1 cellular context compared by ENCODE assay signal in the genomic region with DNA sequence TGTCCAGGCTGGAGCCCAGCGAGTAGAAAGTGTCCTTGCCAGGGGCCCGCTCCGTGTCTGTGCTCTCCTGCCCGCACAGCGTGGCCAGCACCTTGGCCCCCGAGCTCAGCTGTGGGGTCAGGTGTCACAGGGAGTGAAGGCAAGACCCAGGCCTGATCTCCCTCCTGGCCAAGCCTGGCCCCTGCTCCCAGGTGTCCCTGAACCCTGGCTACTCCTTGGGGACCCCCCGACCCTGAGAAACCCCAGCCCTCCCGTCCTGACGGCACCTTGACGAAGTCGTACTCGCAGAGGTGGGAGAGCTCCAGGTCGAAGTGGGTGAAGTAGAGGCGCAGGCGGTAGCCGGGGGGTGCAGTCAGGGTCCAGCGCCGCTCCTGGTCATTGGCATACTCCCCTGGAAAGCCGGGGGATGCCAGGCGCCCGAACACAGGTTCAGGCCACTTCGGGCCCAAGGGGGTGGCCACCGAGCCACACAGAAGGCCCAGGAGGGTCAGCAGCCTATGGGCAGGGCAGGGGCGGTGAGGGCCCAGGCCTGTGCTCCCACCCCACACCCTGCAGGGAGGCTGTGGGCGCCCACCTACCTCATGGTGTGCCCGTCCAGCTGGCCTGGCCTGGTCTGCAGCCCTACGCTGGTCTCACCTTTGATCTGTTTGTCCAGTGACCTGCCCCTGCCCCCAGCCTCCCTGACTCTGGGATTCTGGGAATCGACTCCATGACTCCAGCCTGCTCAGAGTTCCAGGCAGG.
TF ChIP-seq lines count a peak whose summit lies in the region.

Gene MASP2, minus strand, starts transcription at position 615 of the 741 bp plus-strand sequence. Its CDS starts 32 bp downstream, at position 583.

TF ChIP-seq in HepG2, 621 proteins besides CTCF, POLR2A, EP300 and RAD21 (continued from another document and continues in another):
- no peak for TF ChIP-seq ZNF430 (CRISPR knock-in tag; IDR thresholded peaks at IDR 0.05)
- no peak for TF ChIP-seq CEBPB (IDR thresholded peaks at IDR 0.05; ENCODE audit: borderline replicate concordance, low read depth, low read length)
- TF ChIP-seq TCF7L2 (IDR thresholded peaks at IDR 0.05; ENCODE audit: low read depth, low read length) = no peak
- TF ChIP-seq, protein P1, sequence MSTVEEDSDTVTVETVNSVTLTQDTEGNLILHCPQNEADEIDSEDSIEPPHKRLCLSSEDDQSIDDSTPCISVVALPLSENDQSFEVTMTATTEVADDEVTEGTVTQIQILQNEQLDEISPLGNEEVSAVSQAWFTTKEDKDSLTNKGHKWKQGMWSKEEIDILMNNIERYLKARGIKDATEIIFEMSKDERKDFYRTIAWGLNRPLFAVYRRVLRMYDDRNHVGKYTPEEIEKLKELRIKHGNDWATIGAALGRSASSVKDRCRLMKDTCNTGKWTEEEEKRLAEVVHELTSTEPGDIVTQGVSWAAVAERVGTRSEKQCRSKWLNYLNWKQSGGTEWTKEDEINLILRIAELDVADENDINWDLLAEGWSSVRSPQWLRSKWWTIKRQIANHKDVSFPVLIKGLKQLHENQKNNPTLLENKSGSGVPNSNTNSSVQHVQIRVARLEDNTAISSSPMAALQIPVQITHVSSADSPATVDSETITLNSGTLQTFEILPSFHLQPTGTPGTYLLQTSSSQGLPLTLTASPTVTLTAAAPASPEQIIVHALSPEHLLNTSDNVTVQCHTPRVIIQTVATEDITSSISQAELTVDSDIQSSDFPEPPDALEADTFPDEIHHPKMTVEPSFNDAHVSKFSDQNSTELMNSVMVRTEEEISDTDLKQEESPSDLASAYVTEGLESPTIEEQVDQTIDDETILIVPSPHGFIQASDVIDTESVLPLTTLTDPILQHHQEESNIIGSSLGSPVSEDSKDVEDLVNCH (CRISPR knock-in tag; IDR thresholded peaks at IDR 0.05) = no peak
- TF ChIP-seq NFE2L1 (CRISPR knock-in tag; IDR thresholded peaks at IDR 0.05; ENCODE audit: borderline replicate concordance) = no peak
- no peak for TF ChIP-seq U2AF1 (optimal IDR thresholded peaks at IDR 0.05; ENCODE audit: low read depth, low read length)
- TF ChIP-seq, protein P2, sequence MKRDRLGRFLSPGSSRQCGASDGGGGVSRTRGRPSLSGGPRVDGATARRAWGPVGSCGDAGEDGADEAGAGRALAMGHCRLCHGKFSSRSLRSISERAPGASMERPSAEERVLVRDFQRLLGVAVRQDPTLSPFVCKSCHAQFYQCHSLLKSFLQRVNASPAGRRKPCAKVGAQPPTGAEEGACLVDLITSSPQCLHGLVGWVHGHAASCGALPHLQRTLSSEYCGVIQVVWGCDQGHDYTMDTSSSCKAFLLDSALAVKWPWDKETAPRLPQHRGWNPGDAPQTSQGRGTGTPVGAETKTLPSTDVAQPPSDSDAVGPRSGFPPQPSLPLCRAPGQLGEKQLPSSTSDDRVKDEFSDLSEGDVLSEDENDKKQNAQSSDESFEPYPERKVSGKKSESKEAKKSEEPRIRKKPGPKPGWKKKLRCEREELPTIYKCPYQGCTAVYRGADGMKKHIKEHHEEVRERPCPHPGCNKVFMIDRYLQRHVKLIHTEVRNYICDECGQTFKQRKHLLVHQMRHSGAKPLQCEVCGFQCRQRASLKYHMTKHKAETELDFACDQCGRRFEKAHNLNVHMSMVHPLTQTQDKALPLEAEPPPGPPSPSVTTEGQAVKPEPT (CRISPR knock-in tag; IDR thresholded peaks at IDR 0.05; ENCODE audit: low read depth) = no peak
- no peak for TF ChIP-seq SMARCE1 (IDR thresholded peaks at IDR 0.05; ENCODE audit: borderline replicate concordance)
- TF ChIP-seq MEIS1 (CRISPR knock-in tag; IDR thresholded peaks at IDR 0.05; ENCODE audit: borderline replicate concordance) = peak; percentile 64; the same call in 1 of the 2 replicates
- TF ChIP-seq SMAD3 (CRISPR knock-in tag; IDR thresholded peaks at IDR 0.05) = no peak
- TF ChIP-seq ZBTB21 (CRISPR knock-in tag; IDR thresholded peaks at IDR 0.05) = no peak
- TF ChIP-seq ZNF232 (CRISPR knock-in tag; IDR thresholded peaks at IDR 0.05; ENCODE audit: borderline replicate concordance) = peak; percentile 54; the same call in 1 of the 2 replicates
- peak; percentile 35; the same call in 1 of the 2 replicates for TF ChIP-seq ZBTB20 (CRISPR knock-in tag; IDR thresholded peaks at IDR 0.05; ENCODE audit: borderline replicate concordance, low read depth)
- peak; percentile 72 for TF ChIP-seq ZMYM2 (CRISPR knock-in tag; IDR thresholded peaks at IDR 0.05)
- TF ChIP-seq ZNF446 (CRISPR knock-in tag; IDR thresholded peaks at IDR 0.05) = 0 out of 2 replicates have a peak, but pooled peaks have one; percentile 45
- TF ChIP-seq ZNF761 (CRISPR knock-in tag; conservative IDR thresholded peaks at IDR 0.05) = 0 out of 2 replicates have a peak, but pooled peaks have one; percentile 60
- TF ChIP-seq HIVEP1 (CRISPR knock-in tag; IDR thresholded peaks at IDR 0.05) = 0 out of 2 replicates have a peak, but pooled peaks have one; percentile 34
- peak; percentile 31; the same call in 1 of the 2 replicates for TF ChIP-seq KDM3A (CRISPR knock-in tag; IDR thresholded peaks at IDR 0.05; ENCODE audit: low read depth)
- no peak for TF ChIP-seq SRSF4 (IDR thresholded peaks at IDR 0.05; ENCODE audit: low read depth, low read length, poor library complexity, severe bottlenecking)
- TF ChIP-seq ZBTB3 (CRISPR knock-in tag; IDR thresholded peaks at IDR 0.05; ENCODE audit: borderline replicate concordance, low read depth) = no peak
- TF ChIP-seq HNRNPUL1 (IDR thresholded peaks at IDR 0.05; ENCODE audit: low read depth, low read length) = no peak
- peak; percentile 66; the same call in 1 of the 2 replicates for TF ChIP-seq DRAP1 (CRISPR knock-in tag; IDR thresholded peaks at IDR 0.05)
- TF ChIP-seq FOXA1 (IDR thresholded peaks at IDR 0.05) = no peak
- TF ChIP-seq FOXA1 (CRISPR knock-in tag; IDR thresholded peaks at IDR 0.05) = peak; percentile 29
- 0 out of 2 replicates have a peak, but pooled peaks have one; percentile 25 for TF ChIP-seq POGK (CRISPR knock-in tag; conservative IDR thresholded peaks at IDR 0.05)
- TF ChIP-seq ZNF782 (CRISPR knock-in tag; IDR thresholded peaks at IDR 0.05; ENCODE audit: borderline replicate concordance) = no peak
- 0 out of 2 replicates have a peak, but pooled peaks have one; percentile 82 for TF ChIP-seq ZNF136 (CRISPR knock-in tag; IDR thresholded peaks at IDR 0.05; ENCODE audit: low read depth)
- TF ChIP-seq ZNF383 (CRISPR knock-in tag; IDR thresholded peaks at IDR 0.05; ENCODE audit: borderline replicate concordance) = no peak; the same call in 1 of the 2 replicates
- peak; percentile 21; the same call in 1 of the 2 replicates for TF ChIP-seq CBX5 (CRISPR knock-in tag; IDR thresholded peaks at IDR 0.05; ENCODE audit: borderline replicate concordance)
- 0 out of 2 replicates have a peak, but pooled peaks have one; percentile 11 for TF ChIP-seq AHDC1 (CRISPR knock-in tag; IDR thresholded peaks at IDR 0.05; ENCODE audit: borderline replicate concordance)
- TF ChIP-seq SPEN (CRISPR knock-in tag; IDR thresholded peaks at IDR 0.05; ENCODE audit: low read depth) = peak; percentile 75
- no peak for TF ChIP-seq LRRFIP1 (CRISPR knock-in tag; conservative IDR thresholded peaks at IDR 0.05)
- no peak for TF ChIP-seq IKZF5 (CRISPR knock-in tag; IDR thresholded peaks at IDR 0.05)
- TF ChIP-seq ZNF501 (CRISPR knock-in tag; IDR thresholded peaks at IDR 0.05) = peak; percentile 64; the same call in 1 of the 2 replicates
- no peak for TF ChIP-seq KAT7 (CRISPR knock-in tag; IDR thresholded peaks at IDR 0.05; ENCODE audit: borderline replicate concordance)
